In genomic region chr12:121713257-121714155, GRCh38 we compare ENCODE assay signal across 8 cellular contexts. TPM values are rescaled to one million over a fixed set of nuclear protein-coding genes. Genes with fewer than 3 reads are reported as not detected.
DNase-seq lines count a peak whose midpoint lies in the region; ATAC-seq and TF ChIP-seq lines count a peak whose summit lies in the region.

No MANE protein-coding gene starts in this region.

- peaks cover 8 to 49% (median 34%) of the 10 kb centered on the region in 4 donors for H3K4me1 Mint-ChIP-seq in naive thymus-derived CD8-positive, alpha-beta T cell

- in situ Hi-C loops in G401 (cut with HindIII; ENCODE audit: low sequenced_read_pairs) = no loop called here

- H3K27ac Mint-ChIP-seq in naive thymus-derived CD8-positive, alpha-beta T cell = peak overlapping the region in 9 of 10 donors; percentile 22 to 89 (median 61)

- TF ChIP-seq CTCF in GM20000 (IDR thresholded peaks at IDR 0.05; ENCODE audit: extremely low read depth, missing control alignments) = no peak
- no peak for TF ChIP-seq CTCF in PC-9 (conservative IDR thresholded peaks at IDR 0.05)

- H2AFZ ChIP-seq in PC-9 = peak overlapping the region; percentile 86

- no peak overlapping the region for H3K27ac ChIP-seq in PC-9

- H3K4me3 ChIP-seq in PC-9 (peak overlapping the region; percentile 77), endocrine pancreas (ENCODE audit: control insufficient read depth, insufficient read depth, low read length) (no peak overlapping the region)

- H3K9me3 Mint-ChIP-seq in naive thymus-derived CD8-positive, alpha-beta T cell = no peaks in the 10 kb centered on the region

- no peaks in the 10 kb centered on the region for H3K36me3 ChIP-seq in PC-9 (ENCODE audit: low read depth)
- H3K36me3 ChIP-seq in endocrine pancreas (ENCODE audit: control insufficient read depth, insufficient read depth, low read length) = no peaks in the 10 kb centered on the region

- H3K4me2 ChIP-seq in PC-9 = peak overlapping the region; percentile 89

- peak in 1 of 2 donors; percentile 11 for ATAC-seq in naive thymus-derived CD8-positive, alpha-beta T cell
- no peak for ATAC-seq in HG03571 (IDR thresholded peaks at IDR 0.05; ENCODE audit: unreplicated experiment)
- no peak for ATAC-seq in GM21737 (IDR thresholded peaks at IDR 0.05; ENCODE audit: unreplicated experiment)
- ATAC-seq in GM21786 (IDR thresholded peaks at IDR 0.05; ENCODE audit: unreplicated experiment) = no peak

- peaks cover 28% of the 10 kb centered on the region for H3K79me2 ChIP-seq in PC-9 (ENCODE audit: low read depth)

- H3K9me3 ChIP-seq in PC-9 (ENCODE audit: insufficient read depth, low read depth) (no peaks in the 10 kb centered on the region), endocrine pancreas (ENCODE audit: control insufficient read depth, low read length) (no peaks in the 10 kb centered on the region)

- POLR2A ChIA-PET in PC-9 (lab: Charles Lee; ENCODE audit: unreplicated experiment) = interaction anchor here (0.5 to 0.7 kb wide), 3 partner anchors 58 to 87 kb away, joined by 3 to 12 read pairs (median 6); partner anchors contain the start of gene ORAI1
- POLR2A ChIA-PET in naive thymus-derived CD8-positive, alpha-beta T cell (lab: Charles Lee) = interaction anchor here (0.5 to 3.8 kb wide), 12 partner anchors 15 to 799 kb away, joined by 3 to 35 read pairs (median 6); partner anchors contain the start of genes ORAI1 and RHOF

- H3K27me3 Mint-ChIP-seq in naive thymus-derived CD8-positive, alpha-beta T cell = no peaks in the 10 kb centered on the region

- BruUV-seq in PC-9 (replicated peaks; lab: Mats Ljungman, UMichigan) = TSS peak; percentile 26

- H3K9me2 ChIP-seq in PC-9 (ENCODE audit: insufficient read depth) = no peaks in the 10 kb centered on the region

- peaks cover 36% of the 10 kb centered on the region for H3F3A ChIP-seq in PC-9 (ENCODE audit: insufficient read depth, low read depth)

- CTCF ChIA-PET in PC-9 (lab: Charles Lee) = no interaction called here

- no peaks in the 10 kb centered on the region for H4K20me1 ChIP-seq in PC-9 (ENCODE audit: insufficient read depth)

- H3K27me3 ChIP-seq in PC-9 (ENCODE audit: insufficient read depth, low read depth) (no peaks in the 10 kb centered on the region), endocrine pancreas (ENCODE audit: control insufficient read depth, insufficient read depth, low read length) (no peaks in the 10 kb centered on the region)

- no peaks in the 10 kb centered on the region for H3K36me3 Mint-ChIP-seq in naive thymus-derived CD8-positive, alpha-beta T cell

- peak; percentile 26 for DNase-seq in GM20000 (ENCODE audit: low spot score)
- DNase-seq in PC-9 = no peak
- DNase-seq in naive thymus-derived CD8-positive, alpha-beta T cell = no peak
- no peak for DNase-seq in G401 (ENCODE audit: low spot score)

- peak overlapping the region; percentile 77 for H3K9ac ChIP-seq in endocrine pancreas (ENCODE audit: control insufficient read depth, insufficient read depth, low read length)

- H3K4me1 ChIP-seq in PC-9 (replicated peaks; ENCODE audit: insufficient read depth) = peaks cover 35% of the 10 kb centered on the region
- no peaks in the 10 kb centered on the region for H3K4me1 ChIP-seq in endocrine pancreas (ENCODE audit: control insufficient read depth, insufficient read depth, low read length)

- H3K4me3 Mint-ChIP-seq in naive thymus-derived CD8-positive, alpha-beta T cell = peak overlapping the region; percentile 67 to 98 (median 84)

- intact Hi-C loops in PC-9 (cut with micrococcal nuclease; ENCODE audit: unreplicated experiment) = loop anchor here (5.0 kb wide), 2 partner anchors 59 to 79 kb away; partner anchors contain the start of gene RHOF

RNA-seq across cellular contexts. Expression of gene TMEM120B, which starts 1.0 kb away (rescaled TPM):
- 10.3 and 12.4 TPM in 2 replicates for total RNA-seq in PC-9 (2021)
- total RNA-seq in naive thymus-derived CD8-positive, alpha-beta T cell = 10 to 100 TPM; 13.3 to 14.4 TPM
- 1 to 10 TPM; 2.1 to 2.5 (median 2.4) TPM for polyA plus RNA-seq in naive thymus-derived CD8-positive, alpha-beta T cell
- 22.6 and 27.9 TPM in 2 replicates for total RNA-seq in G401 (2014; rRNA removed; shearing (Covaris generic))

RNA-seq across cellular contexts. Expression of gene MORN3, which starts 44.1 kb away (rescaled TPM):
- total RNA-seq in PC-9 (2021) = 1.8 and 2.9 TPM in 2 replicates
- total RNA-seq in naive thymus-derived CD8-positive, alpha-beta T cell = 10 to 100 TPM; 13.3 to 14.0 TPM
- polyA plus RNA-seq in naive thymus-derived CD8-positive, alpha-beta T cell = 1 to 10 TPM; 1.1 to 4.8 (median 1.8) TPM
- total RNA-seq in G401 (2014; rRNA removed; shearing (Covaris generic)) = 0.41 and 0.80 TPM in 2 replicates
